Comparison of ENCODE assay signal across 29 cellular contexts in genomic region chr6:150150821-150151646, GRCh38. TPM values are rescaled to one million over a fixed set of nuclear protein-coding genes. Genes with fewer than 3 reads are reported as not detected.
A peak's percentile ranks its signal among the peaks of the same experiment; 100 is the strongest.
DNase-seq lines count a peak whose midpoint lies in the region; ATAC-seq, FAIRE-seq and TF ChIP-seq lines count a peak whose summit lies in the region.
"Had no signal": no experiment of that assay in that cellular context is flagged by ENCODE, and none has a peak within 500 bp of the region (broad histone marks: within the 10 kb centered on the region; RNA-seq: fewer than 3 reads in every experiment).

No MANE protein-coding gene starts in this region.

- 0% methylated on average over 12 of the region's 12 CpGs for WGBS in K562 (ENCODE audit: insufficient coverage, low coverage, missing lambda C conversion rate)
- 49% methylated on average over 12 of the region's 12 CpGs for WGBS in tibial nerve, 2 donors

- no peaks in the 10 kb centered on the region for H3K9me3 Mint-ChIP-seq in GM23338
- H3K9me3 Mint-ChIP-seq: activated B cell treated with CpG ODN at 0.5 μM for 24 hours, nephron had no signal

- in situ Hi-C loops in K562 (cut with MboI) = no loop called here

- no peak for TF ChIP-seq CTCF in GM23338 (conservative IDR thresholded peaks at IDR 0.05; ENCODE audit: low read depth in 2 of 2)
- peak; percentile 65 to 73 (median 68) for TF ChIP-seq CTCF in K562 (IDR thresholded peaks at IDR 0.05 in 2 of 3, conservative IDR thresholded peaks at IDR 0.05 in 1 of 3; ENCODE audit: insufficient read depth in 2 of 3, low read depth in 1 of 3, low read length in 3 of 3)
- TF ChIP-seq CTCF in keratinocyte (optimal IDR thresholded peaks at IDR 0.05 in 1 of 3, IDR thresholded peaks at IDR 0.05 in 1 of 3, conservative IDR thresholded peaks at IDR 0.05 in 1 of 3; ENCODE audit: extremely low read depth in 1 of 3, insufficient read depth in 2 of 3, low read length in 3 of 3) = no peak
- TF ChIP-seq CTCF in tibial nerve (IDR thresholded peaks at IDR 0.05) = no peak

- dilution Hi-C loops in keratinocyte (cut with MboI; ENCODE audit: extremely low pct_ligation_motif_present, low sequenced_read_pairs) = no loop called here

- H3K36me3 Mint-ChIP-seq in GM23338 (ENCODE audit: low read depth) = no peaks in the 10 kb centered on the region

- H2AFZ ChIP-seq in GM23338 (peak overlapping the region; percentile 81), K562 (ENCODE audit: low read depth, low read length) (peak overlapping the region; percentile 86), keratinocyte (ENCODE audit: control insufficient read depth, low read length) (no peak overlapping the region), Karpas-422 (ENCODE audit: low read length) (no peak overlapping the region)
- H2AFZ ChIP-seq: parathyroid adenoma had no signal

- TF ChIP-seq POLR2A in K562 (conservative IDR thresholded peaks at IDR 0.05) (peak; percentile 68; the same call in 1 of the 2 replicates), tibial nerve (IDR thresholded peaks at IDR 0.05) (no peak)

- H3K27me3 Mint-ChIP-seq in GM23338 (ENCODE audit: insufficient read depth, low read depth, poor library complexity) = peaks cover 7% of the 10 kb centered on the region

- H3K9ac ChIP-seq in K562 (ENCODE audit: insufficient read depth in 1 of 2, low read depth in 2 of 2, low read length in 2 of 2) (peak overlapping the region; percentile 68 to 75; a peak in 3 of 4 replicates), keratinocyte (ENCODE audit: control insufficient read depth, extremely low read depth, insufficient read depth, low read length) (no peak overlapping the region), Karpas-422 (ENCODE audit: low read length) (no peak overlapping the region)
- H3K9ac ChIP-seq: parathyroid adenoma had no signal

- H3K9me2 ChIP-seq in GM23338 (ENCODE audit: insufficient read depth) = no peaks in the 10 kb centered on the region
- H3K9me2 ChIP-seq in Karpas-422 (replicated peaks; ENCODE audit: insufficient read depth, low read length) = no peaks in the 10 kb centered on the region

- H3K27ac Mint-ChIP-seq in GM23338 = no peak overlapping the region
- H3K27ac Mint-ChIP-seq: activated B cell treated with CpG ODN at 0.5 μM for 24 hours, nephron had no signal

- H3K9me1 ChIP-seq in K562 (ENCODE audit: control insufficient read depth, insufficient read depth, low read length) = no peaks in the 10 kb centered on the region
- no peaks in the 10 kb centered on the region for H3K9me1 ChIP-seq in keratinocyte (ENCODE audit: control insufficient read depth, extremely low read depth, insufficient read depth, low read length)

- peak; percentile 99 for FAIRE-seq in K562 (lab: Jason Lieb, UNC)
- no peak for FAIRE-seq in keratinocyte (lab: Jason Lieb, UNC)
- FAIRE-seq: D721Med, GM19239, urothelium cell line had no signal

- peak; percentile 38 for ATAC-seq in GM23338
- peak; percentile 93 for ATAC-seq in K562
- ATAC-seq: body of pancreas, left lung, PC-3, sciatic nerve had no signal

- H3K27me3 ChIP-seq in GM23338 (ENCODE audit: insufficient read depth) (peaks cover 24% of the 10 kb centered on the region), K562 (ENCODE audit: control insufficient read depth in 2 of 2, insufficient read depth in 2 of 2, low read length in 2 of 2) (no peaks in the 10 kb centered on the region), keratinocyte (ENCODE audit: control insufficient read depth, extremely low read depth, insufficient read depth, low read length) (no peaks in the 10 kb centered on the region), Karpas-422 (ENCODE audit: low read length) (no peaks in the 10 kb centered on the region), tibial nerve (peaks cover 0 to 52% of the 10 kb centered on the region in 2 donors)

- H4K20me1 ChIP-seq in GM23338 (replicated peaks; ENCODE audit: insufficient read depth) (no peaks in the 10 kb centered on the region), K562 (replicated peaks; ENCODE audit: control insufficient read depth, insufficient read depth, low read length) (no peaks in the 10 kb centered on the region), keratinocyte (ENCODE audit: control insufficient read depth, extremely low read depth, insufficient read depth, low read length) (no peaks in the 10 kb centered on the region), Karpas-422 (ENCODE audit: insufficient read depth, low read depth, low read length) (no peaks in the 10 kb centered on the region)

- H3K4me3 ChIP-seq in GM23338 = no peak overlapping the region
- H3K4me3 ChIP-seq in K562 = peak overlapping the region; percentile 17; the same call in 1 of the 2 replicates
- no peak overlapping the region for H3K4me3 ChIP-seq in keratinocyte (ENCODE audit: control insufficient read depth in 2 of 3, extremely low read depth in 1 of 3, insufficient read depth in 2 of 3, low read depth in 1 of 3, low read length in 3 of 3)
- no peak overlapping the region for H3K4me3 ChIP-seq in Karpas-422 (ENCODE audit: low read length)
- H3K4me3 ChIP-seq in tibial nerve = no peak overlapping the region
- H3K4me3 ChIP-seq: body of pancreas, left lung, SJCRH30 had no signal

- no TSS peak for BruUV-seq in K562 (replicated peaks; lab: Mats Ljungman, UMichigan)

- POLR2A ChIA-PET in K562 (lab: Yijun Ruan, JAX) = interaction anchor here (0.5 to 2.9 kb wide), 6 partner anchors 10 to 80 kb away, joined by 3 to 15 read pairs (median 3); no protein-coding TSS in a partner anchor

- H3K4me2 ChIP-seq in GM23338 (peak overlapping the region; percentile 63), K562 (ENCODE audit: insufficient read depth, low read length) (peak overlapping the region; percentile 81), keratinocyte (ENCODE audit: control insufficient read depth, extremely low read depth, insufficient read depth, low read depth, low read length) (peak overlapping the region; percentile 42), Karpas-422 (ENCODE audit: low read depth, low read length, poor library complexity, severe bottlenecking) (no peak overlapping the region)

- no peaks in the 10 kb centered on the region for H3K36me3 ChIP-seq in GM23338 (ENCODE audit: insufficient read depth)
- no peaks in the 10 kb centered on the region; the same call in 2 of the 3 replicates for H3K36me3 ChIP-seq in K562 (ENCODE audit: control insufficient read depth, insufficient read depth, low read length)
- H3K36me3 ChIP-seq in keratinocyte (ENCODE audit: control insufficient read depth in 2 of 2, extremely low read depth in 1 of 2, insufficient read depth in 2 of 2, low read length in 2 of 2) = peaks cover 0 to 8% of the 10 kb centered on the region in 2 experiments
- no peaks in the 10 kb centered on the region for H3K36me3 ChIP-seq in Karpas-422 (ENCODE audit: insufficient read depth, low read length)
- no peaks in the 10 kb centered on the region for H3K36me3 ChIP-seq in tibial nerve
- H3K36me3 ChIP-seq: left lung, SJCRH30 had no signal

- intact Hi-C loops in K562 (cut with micrococcal nuclease) = loop anchor here (2.0 to 5.0 kb wide), 3 partner anchors 122 to 184 kb away; no protein-coding TSS in a partner anchor

- H3K4me1 ChIP-seq in GM23338 (ENCODE audit: insufficient read depth) (peaks cover 23% of the 10 kb centered on the region), K562 (replicated peaks in 1 of 2; ENCODE audit: control insufficient read depth in 2 of 2, insufficient read depth in 2 of 2, low read length in 2 of 2) (peaks cover 37 to 59% of the 10 kb centered on the region in 2 experiments), keratinocyte (ENCODE audit: control insufficient read depth, extremely low read depth, insufficient read depth, low read length) (peaks cover 71% of the 10 kb centered on the region), Karpas-422 (ENCODE audit: low read length) (peaks cover 5% of the 10 kb centered on the region), tibial nerve (peaks cover 0 to 3% (median 0%) of the 10 kb centered on the region in 4 donors)
- H3K4me1 ChIP-seq: body of pancreas, parathyroid adenoma had no signal

- CTCF ChIA-PET in K562 (lab: Yijun Ruan, JAX; ENCODE audit: low intra/inter-chr PET ratio) = interaction anchor here (1.4 kb wide), 1 partner anchor 184 kb away, joined by 4 read pairs; no protein-coding TSS in a partner anchor

- DNase-seq in GM23338 (ENCODE audit: low spot score) (no peak), NOMO-1 treated with DMSO at 0.1 percent for 48 hours (lab: John Stamatoyannopoulos, UW; ENCODE audit: unreplicated experiment) (peak; percentile 9), K562 (ENCODE audit: extremely low read depth in 1 of 4, low spot score in 3 of 4) (peak; percentile 85 to 96 (median 90)), keratinocyte (ENCODE audit: low read depth, low spot score) (no peak), SIG-M5 (lab: John Stamatoyannopoulos, UW) (no peak), Karpas-422 (no peak), tibial nerve (ENCODE audit: low spot score in 2 of 2) (no peak)
- no peak for DNase-seq in activated effector memory CD4-positive, alpha-beta T cell treated with Interleukin-2 at 50 U/mL for 16 hours
- DNase-seq: activated B cell treated with CpG ODN at 0.5 μM for 24 hours; activated CD4-positive, alpha-beta T cell treated with anti-CD3 and anti-CD28 coated beads, Interleukin-2, amount 50 U/mL, for 4 hours; activated gamma-delta T cell; body of pancreas; C1 segment of cervical spinal cord; EL; glutamatergic neuron; left lung; midbrain; NCI-H1694 treated with DMSO at 0.1 percent for 48 hours; NCI-H774; PC-3; SJCRH30; stimulated activated CD4-positive, alpha-beta T cell treated with anti-CD3 and anti-CD28 coated beads, Interleukin-15, amount 100 ng/mL, for 24 hours had no signal

- peak overlapping the region; percentile 9; the same call in 1 of the 3 replicates for H3K4me3 Mint-ChIP-seq in GM23338
- H3K4me3 Mint-ChIP-seq: activated B cell treated with CpG ODN at 0.5 μM for 24 hours, nephron had no signal

- H3F3A ChIP-seq in GM23338 (replicated peaks; ENCODE audit: low read depth) = no peaks in the 10 kb centered on the region

- H3K79me2 ChIP-seq in GM23338 (replicated peaks; ENCODE audit: insufficient read depth) (no peaks in the 10 kb centered on the region), K562 (ENCODE audit: control insufficient read depth, insufficient read depth, low read length) (peaks cover 62% of the 10 kb centered on the region), keratinocyte (ENCODE audit: control insufficient read depth, insufficient read depth, low read length) (peaks cover 77% of the 10 kb centered on the region), Karpas-422 (ENCODE audit: low read length) (no peaks in the 10 kb centered on the region)
- H3K79me2 ChIP-seq: parathyroid adenoma had no signal

- TF ChIP-seq EP300 in K562 (IDR thresholded peaks at IDR 0.05; ENCODE audit: low read length) = peak; percentile 89
- TF ChIP-seq EP300 in tibial nerve (IDR thresholded peaks at IDR 0.05) = no peak

- TF ChIP-seq RAD21 in K562 (CRISPR knock-in tag; conservative IDR thresholded peaks at IDR 0.05 in 1 of 2, IDR thresholded peaks at IDR 0.05 in 1 of 2) = peak; percentile 71 to 81

- H3K27ac ChIP-seq in GM23338 (ENCODE audit: low read depth) (no peak overlapping the region), K562 (ENCODE audit: extremely low read depth, low read depth, low read length) (peak overlapping the region; percentile 93), keratinocyte (ENCODE audit: control insufficient read depth, insufficient read depth, low read length) (no peak overlapping the region), Karpas-422 (ENCODE audit: low read length) (no peak overlapping the region), tibial nerve (no peak overlapping the region)
- H3K27ac ChIP-seq: body of pancreas, left lung, parathyroid adenoma, SJCRH30 had no signal

- H3K4me1 Mint-ChIP-seq in GM23338 = peaks cover 31% of the 10 kb centered on the region

- H3K9me3 ChIP-seq in K562 (replicated peaks; ENCODE audit: control insufficient read depth, insufficient read depth, low read depth, low read length) (no peaks in the 10 kb centered on the region), keratinocyte (ENCODE audit: control insufficient read depth, low read depth, low read length) (no peaks in the 10 kb centered on the region), Karpas-422 (ENCODE audit: low read length) (no peaks in the 10 kb centered on the region), tibial nerve (no peaks in the 10 kb centered on the region)
- H3K9me3 ChIP-seq: body of pancreas, left lung, SJCRH30 had no signal

RNA-seq across cellular contexts. Expression of gene PPP1R14C, which starts 8.2 kb away (rescaled TPM):
- 0.62 and 1.4 TPM in 2 replicates for total RNA-seq in GM23338 (2014; rRNA removed; shearing (Covaris generic))
- 0.90 and 1.1 TPM in 2 replicates for polyA plus RNA-seq in GM23338 (2016; fragmentation: Nextera tagmentation; extraction: Ambion mirVana)
- total RNA-seq in K562 (2011; cell fraction: chromatin; rRNA removed; ENCODE audit: low replicate concordance) = 4.2 and 9.2 TPM in 2 replicates
- 3.2 and 3.8 TPM in 2 replicates for total RNA-seq in K562 (2011; cell fraction: nucleolus; rRNA removed)
- total RNA-seq in K562 (2011; cell fraction: nucleoplasm; rRNA removed) = 9.5 and 13.9 TPM in 2 replicates
- 10.1 and 11.6 TPM in 2 replicates for total RNA-seq in K562 (2014; rRNA removed)
- 13.0 and 15.7 TPM in 2 replicates for total RNA-seq in K562 (2014; rRNA removed; fragmentation: Illumina TruSeq; extraction: Trizol)
- 3.8 and 4.5 TPM in 2 replicates for total RNA-seq in K562 (2015; rRNA removed; fragmentation: Illumina TruSeq; extraction: Trizol)
- total RNA-seq in K562 (2021) = 14.1 and 15.6 TPM in 2 replicates
- 16.6 and 21.9 TPM in 2 replicates for polyA plus RNA-seq in K562 (2011; rRNA removed)
- polyA plus RNA-seq in K562 (2011; cell fraction: cytosol; rRNA removed) = 6.1 and 15.7 TPM in 2 replicates
- 3.4 and 8.0 TPM in 2 replicates for polyA plus RNA-seq in K562 (2011; cell fraction: nucleus; rRNA removed)
- 7.3 and 8.7 TPM in 2 replicates for polyA plus RNA-seq in K562 (2012)
- 11.9 and 12.2 TPM in 2 replicates for polyA plus RNA-seq in K562 (2014; fragmentation: Illumina TruSeq; extraction: Trizol)
- 10 to 100 TPM in 1 of 2 experiments, 1 to 10 TPM in 1; 8.1 to 14.5 TPM for polyA plus RNA-seq in K562 (2014; fragmentation: Nextera tagmentation; extraction: Ambion mirVana)
- polyA plus RNA-seq in K562 (2014; rRNA removed) = 9.7 and 11.7 TPM in 2 replicates
- polyA minus RNA-seq in K562 (2011; rRNA and poly(A)+ RNA removed) = 13.8 and 22.7 TPM in 2 replicates
- 5.2 and 5.3 TPM in 2 replicates for polyA minus RNA-seq in K562 (2011; cell fraction: cytosol; rRNA and poly(A)+ RNA removed)
- polyA minus RNA-seq in K562 (2011; cell fraction: nucleus; rRNA and poly(A)+ RNA removed) = 2.8 and 5.3 TPM in 2 replicates
- 35.4 to 50.6 TPM (median 43.7 TPM) in 3 replicates for polyA plus RNA-seq in keratinocyte
- 116 TPM for polyA plus RNA-seq in keratinocyte (2011; ENCODE audit: low read depth)
- polyA plus RNA-seq in keratinocyte (2011; cell fraction: cytosol; rRNA removed) = 44.1 and 64.6 TPM in 2 replicates
- 28.6 and 39.7 TPM in 2 replicates for polyA plus RNA-seq in keratinocyte (2011; cell fraction: nucleus; rRNA removed)
- 39.7 and 113 TPM in 2 replicates for polyA plus RNA-seq in keratinocyte (2012; ENCODE audit: low replicate concordance)
- polyA minus RNA-seq in keratinocyte = 6.7 to 26.4 TPM (median 23.0 TPM) in 3 replicates
- 26.1 TPM for polyA minus RNA-seq in keratinocyte (2011; cell fraction: cytosol; rRNA and poly(A)+ RNA removed)
- 12.0 and 20.9 TPM in 2 replicates for polyA minus RNA-seq in keratinocyte (2011; cell fraction: nucleus; rRNA and poly(A)+ RNA removed)
- 0.32 TPM in 1 of 2 replicates, not detected in the other for total RNA-seq in Karpas-422 (2014; rRNA removed; shearing (Covaris generic); ENCODE audit: low replicate concordance)
- under 1 TPM in 1 of 4 donors, not detected in 3; 0.42 TPM for total RNA-seq in tibial nerve
- total RNA-seq: SJCRH30; T-helper 1 cell treated with Interleukin-12 subunit alpha and Interleukin-12 subunit beta and Interleukin-4 antibody, amounts not matched to agents 30 ng/mL and 1 ng/mL, for 36 hours had no signal

Comparison
In these comparisons a context has a peak if more than half of its experiments do, and no peak if none do; other contexts are left out.
1. DNase-seq: peak in NOMO-1 treated with DMSO at 0.1 percent for 48 hours (single experiment) and K562 (4 of 4); none in GM23338 (single experiment), keratinocyte (single experiment), SIG-M5 (single experiment), activated effector memory CD4-positive, alpha-beta T cell treated with Interleukin-2 at 50 U/mL for 16 hours (single experiment), Karpas-422 (single experiment) and tibial nerve (0 of 2).
2. H2AFZ ChIP-seq: peak in GM23338 (single experiment) and K562 (single experiment); none in keratinocyte (single experiment) and Karpas-422 (single experiment).
3. CTCF ChIP-seq: peak in K562 (3 of 3); none in GM23338 (0 of 2), keratinocyte (0 of 3) and tibial nerve (0 of 5).
4. H3K9ac ChIP-seq: peak in K562 (2 of 2); none in keratinocyte (single experiment) and Karpas-422 (single experiment).